Comparison of ENCODE assay signal across 1 cellular context in genomic region chr15:77596821-77597803, GRCh38.
TF ChIP-seq lines count a peak whose summit lies in the region.

No MANE protein-coding gene starts in this region.

TF ChIP-seq in GM23338, 12 proteins besides CTCF, POLR2A, EP300 and RAD21:
- TF ChIP-seq ZNF462 (CRISPR knock-in tag; IDR thresholded peaks at IDR 0.05) (no peak), JUNB (IDR thresholded peaks at IDR 0.05; ENCODE audit: unreplicated experiment) (no peak), POLR2AphosphoS5 (IDR thresholded peaks at IDR 0.05; ENCODE audit: low read depth) (no peak), EZH2 (IDR thresholded peaks at IDR 0.05; ENCODE audit: low read depth, unreplicated experiment) (no peak), ZNF114 (CRISPR knock-in tag; IDR thresholded peaks at IDR 0.05) (no peak), ZNF331 (CRISPR knock-in tag; IDR thresholded peaks at IDR 0.05; ENCODE audit: low read depth) (no peak), STAT1 (IDR thresholded peaks at IDR 0.05; ENCODE audit: unreplicated experiment) (no peak), ETS1 (IDR thresholded peaks at IDR 0.05) (no peak), EZH2phosphoT487 (IDR thresholded peaks at IDR 0.05; ENCODE audit: unreplicated experiment) (no peak)
TF ChIP-seq in GM23338: peak in this region for 0.
